In genomic region chr19:53808710-53809125, GRCh38 we compare ENCODE assay signal across 9 cellular contexts. TPM values are rescaled to one million over a fixed set of nuclear protein-coding genes. Genes with fewer than 3 reads are reported as not detected.
DNase-seq lines count a peak whose midpoint lies in the region; ATAC-seq, FAIRE-seq and TF ChIP-seq lines count a peak whose summit lies in the region.
"Had no signal": no experiment of that assay in that cellular context is flagged by ENCODE, and none has a peak within 500 bp of the region (broad histone marks: within the 10 kb centered on the region; RNA-seq: fewer than 3 reads in every experiment).

No MANE protein-coding gene starts in this region.

- H3K27ac ChIP-seq in RWPE1 = no peak overlapping the region

- POLR2A ChIA-PET in RWPE1 (lab: Yijun Ruan, JAX; ENCODE audit: low non-redundant PET) = no interaction called here

- ATAC-seq in activated T-cell treated with anti-CD3 and anti-CD28 coated beads, Interleukin-2, amount 50 U/mL, for 4 hours = no peak
- ATAC-seq: esophagus mucosa had no signal

- H3K9me3 Mint-ChIP-seq in activated T-cell treated with anti-CD3 and anti-CD28 coated beads, Interleukin-2, amount 50 U/mL, for 4 hours = no peaks in the 10 kb centered on the region
- no peaks in the 10 kb centered on the region for H3K9me3 Mint-ChIP-seq in activated T-cell treated with anti-CD3 and anti-CD28 coated beads, Interleukin-2, amount 50 U/mL, for 24 hours

- peak; percentile 91 for FAIRE-seq in A204.1 (lab: Jason Lieb, UNC)

- H3K27me3 Mint-ChIP-seq in activated T-cell treated with anti-CD3 and anti-CD28 coated beads, Interleukin-2, amount 50 U/mL, for 4 hours (ENCODE audit: low read depth) = no peaks in the 10 kb centered on the region
- H3K27me3 Mint-ChIP-seq in activated T-cell treated with anti-CD3 and anti-CD28 coated beads, Interleukin-2, amount 50 U/mL, for 24 hours = peaks cover 2% of the 10 kb centered on the region

- peak; percentile 18 for DNase-seq in HCEC 1CT
- DNase-seq in RWPE1 (ENCODE audit: low spot score) = peak; percentile 14
- peak; percentile 48 for DNase-seq in glomerular endothelial cell (ENCODE audit: extremely low read depth, low read depth, low spot score)
- DNase-seq in activated T-cell treated with anti-CD3 and anti-CD28 coated beads, Interleukin-2, amount 50 U/mL, for 4 hours = no peak
- DNase-seq in NCI-H1092 (lab: John Stamatoyannopoulos, UW) = no peak
- no peak for DNase-seq in SKM-1 treated with dmso at 0.1 percent for 144 hours (lab: John Stamatoyannopoulos, UW; ENCODE audit: unreplicated experiment)
- no peak for DNase-seq in activated T-cell treated with anti-CD3 and anti-CD28 coated beads, Interleukin-2, amount 50 U/mL, for 24 hours

- TF ChIP-seq CTCF in RWPE1 (conservative IDR thresholded peaks at IDR 0.05; ENCODE audit: low read depth) = peak; percentile 62

- no peaks in the 10 kb centered on the region for H3K4me1 Mint-ChIP-seq in activated T-cell treated with anti-CD3 and anti-CD28 coated beads, Interleukin-2, amount 50 U/mL, for 4 hours (ENCODE audit: low read depth)
- H3K4me1 Mint-ChIP-seq in activated T-cell treated with anti-CD3 and anti-CD28 coated beads, Interleukin-2, amount 50 U/mL, for 24 hours (ENCODE audit: low read depth) = no peaks in the 10 kb centered on the region

- no peak overlapping the region for H3K27ac Mint-ChIP-seq in activated T-cell treated with anti-CD3 and anti-CD28 coated beads, Interleukin-2, amount 50 U/mL, for 24 hours

- CTCF ChIA-PET in RWPE1 (lab: Yijun Ruan, JAX) = interaction anchor here (0.5 to 3.3 kb wide), 10 partner anchors 59 to 314 kb away, joined by 3 to 18 read pairs (median 4); partner anchors contain the start of gene MYADM

- no peaks in the 10 kb centered on the region for H3K36me3 Mint-ChIP-seq in activated T-cell treated with anti-CD3 and anti-CD28 coated beads, Interleukin-2, amount 50 U/mL, for 4 hours (ENCODE audit: insufficient read depth)
- no peaks in the 10 kb centered on the region for H3K36me3 Mint-ChIP-seq in activated T-cell treated with anti-CD3 and anti-CD28 coated beads, Interleukin-2, amount 50 U/mL, for 24 hours (ENCODE audit: low read depth)

- no peak overlapping the region for H3K4me3 Mint-ChIP-seq in activated T-cell treated with anti-CD3 and anti-CD28 coated beads, Interleukin-2, amount 50 U/mL, for 4 hours
- no peak overlapping the region for H3K4me3 Mint-ChIP-seq in activated T-cell treated with anti-CD3 and anti-CD28 coated beads, Interleukin-2, amount 50 U/mL, for 24 hours

RNA-seq across cellular contexts. Expression of gene NLRP12, which starts 15.4 kb away (rescaled TPM):
- 1.1 and 2.6 TPM in 2 replicates for total RNA-seq in glomerular endothelial cell
- total RNA-seq in activated T-cell treated with anti-CD3 and anti-CD28 coated beads, Interleukin-2, amount 50 U/mL, for 4 hours = not detected

RNA-seq across cellular contexts. Expression of gene MYADM, which starts 59.0 kb away (rescaled TPM):
- total RNA-seq in glomerular endothelial cell = 134 and 174 TPM in 2 replicates
- total RNA-seq in activated T-cell treated with anti-CD3 and anti-CD28 coated beads, Interleukin-2, amount 50 U/mL, for 4 hours = 10 to 100 TPM; 11.3 to 12.0 (median 11.6) TPM

Comparison
In these comparisons a context has a peak if more than half of its experiments do, and no peak if none do; other contexts are left out.
1. DNase-seq: peak in HCEC 1CT (single experiment), RWPE1 (single experiment) and glomerular endothelial cell (single experiment); none in activated T-cell treated with anti-CD3 and anti-CD28 coated beads, Interleukin-2, amount 50 U/mL, for 4 hours (single experiment), NCI-H1092 (single experiment), SKM-1 treated with dmso at 0.1 percent for 144 hours (single experiment) and activated T-cell treated with anti-CD3 and anti-CD28 coated beads, Interleukin-2, amount 50 U/mL, for 24 hours (single experiment).
2. RNA of gene MYADM, which starts 59.0 kb away (total RNA-seq): 134 to 174 TPM in glomerular endothelial cell; 11.3 to 12.0 TPM in activated T-cell treated with anti-CD3 and anti-CD28 coated beads, Interleukin-2, amount 50 U/mL, for 4 hours; every median in the first group is over 10 times any median in the second.